In the genomic region with DNA sequence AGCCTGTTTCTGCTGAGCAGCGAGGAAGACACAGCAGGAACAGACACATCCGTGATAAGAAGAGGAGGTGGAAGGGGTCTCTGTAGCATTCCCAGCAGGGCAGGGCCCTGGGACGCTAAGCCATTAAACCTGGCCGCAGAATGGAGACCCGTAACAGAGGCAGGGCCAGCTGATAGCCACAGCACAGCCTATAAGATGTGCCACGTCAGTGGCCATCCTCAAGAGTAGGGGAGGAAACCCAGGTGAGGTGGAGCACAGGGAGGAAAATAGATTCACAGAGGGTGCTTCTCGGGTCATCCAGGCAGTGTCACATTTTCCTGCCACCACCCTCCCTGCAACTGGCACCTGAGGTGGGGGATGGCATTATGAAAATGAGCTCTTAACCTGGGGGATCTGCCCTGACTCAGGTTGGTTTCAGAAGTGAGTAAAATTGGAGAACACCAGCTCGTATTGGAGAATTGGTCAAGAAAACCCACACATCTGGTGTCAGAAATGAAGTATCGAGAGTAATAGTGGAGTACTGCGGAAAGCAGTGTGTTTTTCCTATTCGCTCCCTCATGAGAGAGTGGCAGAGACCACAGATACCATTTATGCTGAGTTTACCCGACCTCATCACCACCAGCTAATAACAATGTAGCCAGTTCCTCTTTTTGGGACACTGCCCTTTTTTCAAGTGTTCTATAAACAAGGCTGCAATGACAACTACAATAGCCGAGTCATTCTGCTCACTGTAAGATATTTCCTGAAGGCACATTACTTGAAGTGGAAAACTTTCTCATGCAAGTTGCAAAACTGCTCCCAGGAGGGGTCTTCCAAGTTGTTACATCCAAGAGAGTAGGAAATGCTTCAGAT, we compare ENCODE assay signal across 8 cellular contexts.
A peak's percentile ranks its signal among the peaks of the same experiment; 100 is the strongest.
DNase-seq lines count a peak whose midpoint lies in the region; ATAC-seq lines count a peak whose summit lies in the region.

No MANE protein-coding gene starts in this region.

- POLR2A ChIA-PET in activated CD8-positive, alpha-beta T cell treated with anti-CD3 and anti-CD28 coated beads, Interleukin-2, amount 10 ng/mL, durations not matched to agents 7 days and 5 days (lab: Charles Lee), result no interaction called here

- no peak overlapping the region for H3K27ac Mint-ChIP-seq in activated T-helper 17 cell treated with anti-CD3 and anti-CD28 coated beads, Interleukin-2, amount 50 U/mL, for 72 hours
- H3K27ac Mint-ChIP-seq in activated CD8-positive, alpha-beta T cell treated with anti-CD3 and anti-CD28 coated beads, Interleukin-2, amount 10 ng/mL, durations not matched to agents 7 days and 5 days, result no peak overlapping the region
- no peak overlapping the region for H3K27ac Mint-ChIP-seq in T-helper 17 cell

- H3K4me1 Mint-ChIP-seq in activated T-helper 17 cell treated with anti-CD3 and anti-CD28 coated beads, Interleukin-2, amount 50 U/mL, for 72 hours, result peaks cover 6% of the 10 kb centered on the region
- H3K4me1 Mint-ChIP-seq in activated CD8-positive, alpha-beta T cell treated with anti-CD3 and anti-CD28 coated beads, Interleukin-2, amount 10 ng/mL, durations not matched to agents 7 days and 5 days (ENCODE audit: low read depth), result no peaks in the 10 kb centered on the region
- no peaks in the 10 kb centered on the region for H3K4me1 Mint-ChIP-seq in T-helper 17 cell

- no peak overlapping the region for H3K4me3 Mint-ChIP-seq in activated T-helper 17 cell treated with anti-CD3 and anti-CD28 coated beads, Interleukin-2, amount 50 U/mL, for 72 hours
- no peak overlapping the region for H3K4me3 Mint-ChIP-seq in activated CD8-positive, alpha-beta T cell treated with anti-CD3 and anti-CD28 coated beads, Interleukin-2, amount 10 ng/mL, durations not matched to agents 7 days and 5 days
- H3K4me3 Mint-ChIP-seq in T-helper 17 cell, result no peak overlapping the region

- no peaks in the 10 kb centered on the region for H3K36me3 Mint-ChIP-seq in activated T-helper 17 cell treated with anti-CD3 and anti-CD28 coated beads, Interleukin-2, amount 50 U/mL, for 72 hours (ENCODE audit: low read depth)
- H3K36me3 Mint-ChIP-seq in activated CD8-positive, alpha-beta T cell treated with anti-CD3 and anti-CD28 coated beads, Interleukin-2, amount 10 ng/mL, durations not matched to agents 7 days and 5 days (ENCODE audit: low read depth), result no peaks in the 10 kb centered on the region
- no peaks in the 10 kb centered on the region for H3K36me3 Mint-ChIP-seq in T-helper 17 cell (ENCODE audit: low read depth)

- CTCF ChIA-PET in activated CD8-positive, alpha-beta T cell treated with anti-CD3 and anti-CD28 coated beads, Interleukin-2, amount 10 ng/mL, durations not matched to agents 7 days and 5 days (lab: Charles Lee), result no interaction called here

- H3K27me3 Mint-ChIP-seq in activated T-helper 17 cell treated with anti-CD3 and anti-CD28 coated beads, Interleukin-2, amount 50 U/mL, for 72 hours, result peaks cover 29% of the 10 kb centered on the region
- H3K27me3 Mint-ChIP-seq in activated CD8-positive, alpha-beta T cell treated with anti-CD3 and anti-CD28 coated beads, Interleukin-2, amount 10 ng/mL, durations not matched to agents 7 days and 5 days (ENCODE audit: low read depth), result peaks cover 37% of the 10 kb centered on the region
- peaks cover 31% of the 10 kb centered on the region for H3K27me3 Mint-ChIP-seq in T-helper 17 cell

- ATAC-seq in GM19455 (IDR thresholded peaks at IDR 0.05; ENCODE audit: unreplicated experiment) (peak; percentile 92), HG03159 (IDR thresholded peaks at IDR 0.05; ENCODE audit: unreplicated experiment) (peak; percentile 91), T-helper 17 cell (no peak)
- peak; percentile 43 for ATAC-seq in activated T-helper 17 cell treated with anti-CD3 and anti-CD28 coated beads, Interleukin-2, amount 50 U/mL, for 72 hours (replicated peaks)
- ATAC-seq in activated CD8-positive, alpha-beta T cell treated with anti-CD3 and anti-CD28 coated beads, Interleukin-2, amount 10 ng/mL, durations not matched to agents 7 days and 5 days, result no peak

- peak; percentile 5 for DNase-seq in EH (ENCODE audit: low read depth)
- no peak for DNase-seq in activated CD8-positive, alpha-beta T cell treated with anti-CD3 and anti-CD28 coated beads, Interleukin-2, amount 10 ng/mL, durations not matched to agents 7 days and 5 days
- DNase-seq in NCI-H187 (lab: John Stamatoyannopoulos, UW), result no peak
- DNase-seq in activated naive CD4-positive, alpha-beta T cell (lab: John Stamatoyannopoulos, UW), result no peak
- DNase-seq in T-helper 17 cell, result no peak

- H3K9me3 Mint-ChIP-seq in activated T-helper 17 cell treated with anti-CD3 and anti-CD28 coated beads, Interleukin-2, amount 50 U/mL, for 72 hours, result peaks cover 7% of the 10 kb centered on the region
- H3K9me3 Mint-ChIP-seq in activated CD8-positive, alpha-beta T cell treated with anti-CD3 and anti-CD28 coated beads, Interleukin-2, amount 10 ng/mL, durations not matched to agents 7 days and 5 days (ENCODE audit: insufficient read depth), result peaks cover 4% of the 10 kb centered on the region

- no peaks in the 10 kb centered on the region for H3K9me3 ChIP-seq in T-helper 17 cell (ENCODE audit: control insufficient read depth, low read length, poor library complexity, severe bottlenecking)

Comparison
In these comparisons a context has a peak if more than half of its experiments do, and no peak if none do; other contexts are left out.
1. ATAC-seq: peak in GM19455 (single experiment), HG03159 (single experiment) and activated T-helper 17 cell treated with anti-CD3 and anti-CD28 coated beads, Interleukin-2, amount 50 U/mL, for 72 hours (single experiment); none in activated CD8-positive, alpha-beta T cell treated with anti-CD3 and anti-CD28 coated beads, Interleukin-2, amount 10 ng/mL, durations not matched to agents 7 days and 5 days (single experiment) and T-helper 17 cell (single experiment).